15 cellular contexts compared by ENCODE assay signal in genomic region chr10:54470324-54470631, GRCh38.
A peak's percentile ranks its signal among the peaks of the same experiment; 100 is the strongest.
DNase-seq lines count a peak whose midpoint lies in the region; ATAC-seq and TF ChIP-seq lines count a peak whose summit lies in the region.
"Had no signal": no experiment of that assay in that cellular context is flagged by ENCODE, and none has a peak within 500 bp of the region (broad histone marks: within the 10 kb centered on the region; RNA-seq: fewer than 3 reads in every experiment).

No MANE protein-coding gene starts in this region.

- H3K27me3 Mint-ChIP-seq in GM23338 (ENCODE audit: insufficient read depth, low read depth, poor library complexity), result peaks cover 4% of the 10 kb centered on the region
- H3K27me3 Mint-ChIP-seq: B cell; CD4-positive, CD25-positive, alpha-beta regulatory T cell had no signal

- H3K4me2 ChIP-seq in GM23338, result no peak overlapping the region
- H3K4me2 ChIP-seq in Loucy (ENCODE audit: low read depth, low read length, poor library complexity, severe bottlenecking), result peak overlapping the region; percentile 35
- H3K4me2 ChIP-seq in hepatocyte, result peak overlapping the region; percentile 64

- peak overlapping the region; percentile 43; the same call in 1 of the 2 replicates for H2AFZ ChIP-seq in GM23338
- no peak overlapping the region for H2AFZ ChIP-seq in Loucy (ENCODE audit: low read length)
- H2AFZ ChIP-seq in hepatocyte, result peak overlapping the region; percentile 21

- DNase-seq in GM23338 (ENCODE audit: low spot score) (no peak), hepatocyte (ENCODE audit: low spot score) (no peak), upper lobe of right lung (no peak), NCI-H1694 treated with DMSO at 0.1 percent for 48 hours (lab: John Stamatoyannopoulos, UW) (no peak)
- DNase-seq: Caco-2; CD4-positive, CD25-positive, alpha-beta regulatory T cell; EL; NCI-H187 treated with DMSO at 0.1 percent for 48 hours; NCI-H748 treated with DMSO at 0.1 percent for 48 hours had no signal

- no peaks in the 10 kb centered on the region for H3K9me3 ChIP-seq in Loucy (ENCODE audit: insufficient read depth, low read depth, low read length)
- no peaks in the 10 kb centered on the region for H3K9me3 ChIP-seq in hepatocyte (ENCODE audit: low read depth)
- H3K9me3 ChIP-seq in upper lobe of right lung, result no peaks in the 10 kb centered on the region
- H3K9me3 ChIP-seq: Caco-2 had no signal

- intact Hi-C loops in upper lobe of right lung (cut with DNase I), result no loop called here

- H3K9ac ChIP-seq in Loucy (ENCODE audit: low read depth, low read length, poor library complexity, severe bottlenecking), result no peak overlapping the region

- no peak for ATAC-seq in GM23338
- peak; percentile 14 for ATAC-seq in upper lobe of right lung
- no peak for ATAC-seq in GM21447 (IDR thresholded peaks at IDR 0.05; ENCODE audit: unreplicated experiment)
- ATAC-seq in HG03108 (IDR thresholded peaks at IDR 0.05; ENCODE audit: unreplicated experiment), result no peak
- ATAC-seq: Panc1 had no signal

- H3K4me1 Mint-ChIP-seq in GM23338, result peaks cover 7% of the 10 kb centered on the region
- H3K4me1 Mint-ChIP-seq: B cell; CD4-positive, CD25-positive, alpha-beta regulatory T cell had no signal

- H3F3A ChIP-seq in GM23338 (replicated peaks; ENCODE audit: low read depth) (no peaks in the 10 kb centered on the region), Loucy (ENCODE audit: low read depth) (no peaks in the 10 kb centered on the region)

- H3K36me3 Mint-ChIP-seq in GM23338 (ENCODE audit: low read depth), result no peaks in the 10 kb centered on the region
- H3K36me3 Mint-ChIP-seq: CD4-positive, CD25-positive, alpha-beta regulatory T cell had no signal

- H3K9me2 ChIP-seq in GM23338 (ENCODE audit: insufficient read depth) (no peaks in the 10 kb centered on the region), Loucy (replicated peaks; ENCODE audit: low read depth, low read length) (no peaks in the 10 kb centered on the region), hepatocyte (replicated peaks; ENCODE audit: insufficient read depth) (no peaks in the 10 kb centered on the region)

- no peak overlapping the region for H3K27ac Mint-ChIP-seq in GM23338
- H3K27ac Mint-ChIP-seq: B cell; CD4-positive, CD25-positive, alpha-beta regulatory T cell had no signal

- H3K4me3 ChIP-seq in GM23338, result no peak overlapping the region
- H3K4me3 ChIP-seq in Loucy (ENCODE audit: low read length, poor library complexity, severe bottlenecking), result peak overlapping the region; percentile 49
- H3K4me3 ChIP-seq in hepatocyte, result no peak overlapping the region
- no peak overlapping the region for H3K4me3 ChIP-seq in upper lobe of right lung
- H3K4me3 ChIP-seq: SK-N-MC had no signal

- no peaks in the 10 kb centered on the region for H3K9me3 Mint-ChIP-seq in GM23338

- H3K79me2 ChIP-seq in GM23338 (replicated peaks; ENCODE audit: insufficient read depth) (no peaks in the 10 kb centered on the region), Loucy (ENCODE audit: insufficient read depth, low read length) (no peaks in the 10 kb centered on the region), hepatocyte (no peaks in the 10 kb centered on the region)

- TF ChIP-seq CTCF in GM23338 (conservative IDR thresholded peaks at IDR 0.05; ENCODE audit: low read depth in 2 of 2) (no peak), Loucy (conservative IDR thresholded peaks at IDR 0.05; ENCODE audit: low read length) (no peak), hepatocyte (IDR thresholded peaks at IDR 0.05; ENCODE audit: poor library complexity) (no peak), upper lobe of right lung (IDR thresholded peaks at IDR 0.05) (no peak)

- H3K27me3 ChIP-seq in GM23338 (ENCODE audit: insufficient read depth), result no peaks in the 10 kb centered on the region
- H3K27me3 ChIP-seq in Loucy (ENCODE audit: insufficient read depth, low read length, poor library complexity, severe bottlenecking), result no peaks in the 10 kb centered on the region
- no peaks in the 10 kb centered on the region for H3K27me3 ChIP-seq in hepatocyte
- H3K27me3 ChIP-seq in upper lobe of right lung, result no peaks in the 10 kb centered on the region

- H3K4me1 ChIP-seq in GM23338 (ENCODE audit: insufficient read depth), result peaks cover 13% of the 10 kb centered on the region
- no peaks in the 10 kb centered on the region for H3K4me1 ChIP-seq in Loucy (ENCODE audit: insufficient read depth, low read length, poor library complexity, severe bottlenecking)
- no peaks in the 10 kb centered on the region for H3K4me1 ChIP-seq in hepatocyte (ENCODE audit: insufficient read depth)
- no peaks in the 10 kb centered on the region for H3K4me1 ChIP-seq in upper lobe of right lung
- H3K4me1 ChIP-seq: Caco-2 had no signal

- no peaks in the 10 kb centered on the region for H4K20me1 ChIP-seq in GM23338 (replicated peaks; ENCODE audit: insufficient read depth)
- no peaks in the 10 kb centered on the region for H4K20me1 ChIP-seq in Loucy (ENCODE audit: insufficient read depth, low read length, poor library complexity, severe bottlenecking)
- no peaks in the 10 kb centered on the region for H4K20me1 ChIP-seq in hepatocyte (ENCODE audit: insufficient read depth, poor library complexity, severe bottlenecking)

- H3K27ac ChIP-seq in GM23338 (ENCODE audit: low read depth), result no peak overlapping the region
- no peak overlapping the region for H3K27ac ChIP-seq in hepatocyte
- H3K27ac ChIP-seq in upper lobe of right lung, result no peak overlapping the region
- H3K27ac ChIP-seq: SK-N-MC had no signal

- no peaks in the 10 kb centered on the region for H3K36me3 ChIP-seq in GM23338 (ENCODE audit: insufficient read depth)
- no peaks in the 10 kb centered on the region for H3K36me3 ChIP-seq in Loucy (ENCODE audit: insufficient read depth, low read length)
- H3K36me3 ChIP-seq in hepatocyte (replicated peaks; ENCODE audit: insufficient read depth, low read depth), result no peaks in the 10 kb centered on the region
- no peaks in the 10 kb centered on the region for H3K36me3 ChIP-seq in upper lobe of right lung

- 71% methylated on average over 1 of the region's 1 CpG for WGBS in hepatocyte (ENCODE audit: low lambda C conversion rate, missing lambda C conversion rate)

- no peak overlapping the region for H3K4me3 Mint-ChIP-seq in GM23338
- H3K4me3 Mint-ChIP-seq: B cell; CD4-positive, CD25-positive, alpha-beta regulatory T cell had no signal

TF ChIP-seq in GM23338, 12 proteins besides CTCF, POLR2A, EP300 and RAD21:
- TF ChIP-seq NANOG (IDR thresholded peaks at IDR 0.05; ENCODE audit: borderline replicate concordance), result no peak
